Comparison of ENCODE assay signal across 1 cellular context in the genomic region with DNA sequence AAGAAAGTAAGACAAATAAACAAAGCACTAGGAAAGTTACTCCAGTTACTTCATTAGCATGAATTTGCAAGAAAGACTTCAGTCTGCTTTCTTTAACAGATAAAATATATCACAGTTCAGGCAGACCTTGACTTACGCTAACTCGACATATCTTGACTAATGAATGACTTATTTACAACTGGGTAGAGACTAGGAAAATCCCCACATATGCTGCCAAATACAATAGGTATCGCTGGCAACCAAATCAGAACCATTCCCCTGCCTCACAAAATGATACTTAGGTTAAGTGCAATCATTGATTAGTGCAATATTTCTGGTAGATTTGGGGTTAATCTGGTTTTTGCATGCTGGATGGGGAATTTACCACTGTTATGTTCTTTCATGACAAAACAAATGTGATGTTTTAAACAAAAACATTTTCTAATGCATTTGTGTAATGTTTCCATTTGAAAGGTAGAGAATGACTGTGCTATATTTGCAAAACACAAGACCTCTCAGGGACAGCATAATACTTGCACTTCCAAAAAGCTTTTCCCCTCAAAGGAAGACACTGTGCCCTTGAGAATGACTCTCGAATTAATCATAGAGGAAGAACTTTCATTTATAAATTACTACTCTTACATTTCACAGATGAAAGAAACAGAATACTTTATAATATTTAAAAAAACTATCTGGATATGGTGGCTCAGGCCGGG.
TF ChIP-seq lines count a peak whose summit lies in the region.

No MANE protein-coding gene starts in this region.

TF ChIP-seq in K562, 482 proteins besides CTCF, POLR2A, EP300 and RAD21 (continued from another document):
- TF ChIP-seq, protein P1, sequence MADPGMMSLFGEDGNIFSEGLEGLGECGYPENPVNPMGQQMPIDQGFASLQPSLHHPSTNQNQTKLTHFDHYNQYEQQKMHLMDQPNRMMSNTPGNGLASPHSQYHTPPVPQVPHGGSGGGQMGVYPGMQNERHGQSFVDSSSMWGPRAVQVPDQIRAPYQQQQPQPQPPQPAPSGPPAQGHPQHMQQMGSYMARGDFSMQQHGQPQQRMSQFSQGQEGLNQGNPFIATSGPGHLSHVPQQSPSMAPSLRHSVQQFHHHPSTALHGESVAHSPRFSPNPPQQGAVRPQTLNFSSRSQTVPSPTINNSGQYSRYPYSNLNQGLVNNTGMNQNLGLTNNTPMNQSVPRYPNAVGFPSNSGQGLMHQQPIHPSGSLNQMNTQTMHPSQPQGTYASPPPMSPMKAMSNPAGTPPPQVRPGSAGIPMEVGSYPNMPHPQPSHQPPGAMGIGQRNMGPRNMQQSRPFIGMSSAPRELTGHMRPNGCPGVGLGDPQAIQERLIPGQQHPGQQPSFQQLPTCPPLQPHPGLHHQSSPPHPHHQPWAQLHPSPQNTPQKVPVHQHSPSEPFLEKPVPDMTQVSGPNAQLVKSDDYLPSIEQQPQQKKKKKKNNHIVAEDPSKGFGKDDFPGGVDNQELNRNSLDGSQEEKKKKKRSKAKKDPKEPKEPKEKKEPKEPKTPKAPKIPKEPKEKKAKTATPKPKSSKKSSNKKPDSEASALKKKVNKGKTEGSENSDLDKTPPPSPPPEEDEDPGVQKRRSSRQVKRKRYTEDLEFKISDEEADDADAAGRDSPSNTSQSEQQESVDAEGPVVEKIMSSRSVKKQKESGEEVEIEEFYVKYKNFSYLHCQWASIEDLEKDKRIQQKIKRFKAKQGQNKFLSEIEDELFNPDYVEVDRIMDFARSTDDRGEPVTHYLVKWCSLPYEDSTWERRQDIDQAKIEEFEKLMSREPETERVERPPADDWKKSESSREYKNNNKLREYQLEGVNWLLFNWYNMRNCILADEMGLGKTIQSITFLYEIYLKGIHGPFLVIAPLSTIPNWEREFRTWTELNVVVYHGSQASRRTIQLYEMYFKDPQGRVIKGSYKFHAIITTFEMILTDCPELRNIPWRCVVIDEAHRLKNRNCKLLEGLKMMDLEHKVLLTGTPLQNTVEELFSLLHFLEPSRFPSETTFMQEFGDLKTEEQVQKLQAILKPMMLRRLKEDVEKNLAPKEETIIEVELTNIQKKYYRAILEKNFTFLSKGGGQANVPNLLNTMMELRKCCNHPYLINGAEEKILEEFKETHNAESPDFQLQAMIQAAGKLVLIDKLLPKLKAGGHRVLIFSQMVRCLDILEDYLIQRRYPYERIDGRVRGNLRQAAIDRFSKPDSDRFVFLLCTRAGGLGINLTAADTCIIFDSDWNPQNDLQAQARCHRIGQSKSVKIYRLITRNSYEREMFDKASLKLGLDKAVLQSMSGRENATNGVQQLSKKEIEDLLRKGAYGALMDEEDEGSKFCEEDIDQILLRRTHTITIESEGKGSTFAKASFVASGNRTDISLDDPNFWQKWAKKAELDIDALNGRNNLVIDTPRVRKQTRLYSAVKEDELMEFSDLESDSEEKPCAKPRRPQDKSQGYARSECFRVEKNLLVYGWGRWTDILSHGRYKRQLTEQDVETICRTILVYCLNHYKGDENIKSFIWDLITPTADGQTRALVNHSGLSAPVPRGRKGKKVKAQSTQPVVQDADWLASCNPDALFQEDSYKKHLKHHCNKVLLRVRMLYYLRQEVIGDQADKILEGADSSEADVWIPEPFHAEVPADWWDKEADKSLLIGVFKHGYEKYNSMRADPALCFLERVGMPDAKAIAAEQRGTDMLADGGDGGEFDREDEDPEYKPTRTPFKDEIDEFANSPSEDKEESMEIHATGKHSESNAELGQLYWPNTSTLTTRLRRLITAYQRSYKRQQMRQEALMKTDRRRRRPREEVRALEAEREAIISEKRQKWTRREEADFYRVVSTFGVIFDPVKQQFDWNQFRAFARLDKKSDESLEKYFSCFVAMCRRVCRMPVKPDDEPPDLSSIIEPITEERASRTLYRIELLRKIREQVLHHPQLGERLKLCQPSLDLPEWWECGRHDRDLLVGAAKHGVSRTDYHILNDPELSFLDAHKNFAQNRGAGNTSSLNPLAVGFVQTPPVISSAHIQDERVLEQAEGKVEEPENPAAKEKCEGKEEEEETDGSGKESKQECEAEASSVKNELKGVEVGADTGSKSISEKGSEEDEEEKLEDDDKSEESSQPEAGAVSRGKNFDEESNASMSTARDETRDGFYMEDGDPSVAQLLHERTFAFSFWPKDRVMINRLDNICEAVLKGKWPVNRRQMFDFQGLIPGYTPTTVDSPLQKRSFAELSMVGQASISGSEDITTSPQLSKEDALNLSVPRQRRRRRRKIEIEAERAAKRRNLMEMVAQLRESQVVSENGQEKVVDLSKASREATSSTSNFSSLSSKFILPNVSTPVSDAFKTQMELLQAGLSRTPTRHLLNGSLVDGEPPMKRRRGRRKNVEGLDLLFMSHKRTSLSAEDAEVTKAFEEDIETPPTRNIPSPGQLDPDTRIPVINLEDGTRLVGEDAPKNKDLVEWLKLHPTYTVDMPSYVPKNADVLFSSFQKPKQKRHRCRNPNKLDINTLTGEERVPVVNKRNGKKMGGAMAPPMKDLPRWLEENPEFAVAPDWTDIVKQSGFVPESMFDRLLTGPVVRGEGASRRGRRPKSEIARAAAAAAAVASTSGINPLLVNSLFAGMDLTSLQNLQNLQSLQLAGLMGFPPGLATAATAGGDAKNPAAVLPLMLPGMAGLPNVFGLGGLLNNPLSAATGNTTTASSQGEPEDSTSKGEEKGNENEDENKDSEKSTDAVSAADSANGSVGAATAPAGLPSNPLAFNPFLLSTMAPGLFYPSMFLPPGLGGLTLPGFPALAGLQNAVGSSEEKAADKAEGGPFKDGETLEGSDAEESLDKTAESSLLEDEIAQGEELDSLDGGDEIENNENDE (IDR thresholded peaks at IDR 0.05; ENCODE audit: low read depth, low read length), result no peak
- no peak for TF ChIP-seq NFIC (IDR thresholded peaks at IDR 0.05)
